19 cellular contexts compared by ENCODE assay signal in genomic region chr2:175318542-175318941, GRCh38.
"Had no signal": no experiment of that assay in that cellular context is flagged by ENCODE, and none has a peak within 500 bp of the region (broad histone marks: within the 10 kb centered on the region; RNA-seq: fewer than 3 reads in every experiment).

No MANE protein-coding gene starts in this region.

- H3K27me3 ChIP-seq: gastrocnemius medialis, heart left ventricle, sigmoid colon, upper lobe of right lung had no signal

- H3K4me3 Mint-ChIP-seq: activated CD4-positive, alpha-beta memory T cell treated with anti-CD3 and anti-CD28 coated beads for 36 hours; activated CD4-positive, alpha-beta T cell treated with anti-CD3 and anti-CD28 coated beads for 36 hours; activated naive CD8-positive, alpha-beta T cell; stimulated activated memory B cell treated with anti-CD40 and anti-IgM and Interleukin-4, amounts not matched to agents 10 μg/mL and 1 μg/mL and 100 μg/mL, for 72 hours had no signal

- H3K27ac ChIP-seq: gastrocnemius medialis, heart left ventricle, left lung, sigmoid colon, thoracic aorta, upper lobe of right lung, WERI-Rb-1 had no signal

- H3K9me3 Mint-ChIP-seq: activated CD4-positive, alpha-beta memory T cell treated with anti-CD3 and anti-CD28 coated beads for 36 hours; stimulated activated memory B cell treated with anti-CD40 and anti-IgM and Interleukin-4, amounts not matched to agents 10 μg/mL and 1 μg/mL and 100 μg/mL, for 72 hours had no signal

- DNase-seq: activated CD4-positive, alpha-beta memory T cell treated with anti-CD3 and anti-CD28 coated beads for 36 hours; activated CD4-positive, alpha-beta T cell treated with anti-CD3 and anti-CD28 coated beads for 36 hours; cerebellar nuclear complex; cortex of kidney; effector CD8-positive, alpha-beta T cell; gastrocnemius medialis; heart left ventricle; left lung; midbrain; occipital lobe; posterior cingulate gyrus; sigmoid colon; stimulated activated CD4-positive, alpha-beta T cell treated with anti-CD3 and anti-CD28 coated beads, Interleukin-4, amount 100 ng/mL, for 4 hours; upper lobe of right lung; WERI-Rb-1 had no signal

- H3K4me3 ChIP-seq: gastrocnemius medialis, heart left ventricle, left lung, sigmoid colon, thoracic aorta, upper lobe of right lung had no signal

- H3K9me3 ChIP-seq: gastrocnemius medialis, heart left ventricle, left lung, sigmoid colon, thoracic aorta, upper lobe of right lung had no signal

- H3K36me3 Mint-ChIP-seq: activated CD4-positive, alpha-beta memory T cell treated with anti-CD3 and anti-CD28 coated beads for 36 hours; activated naive CD8-positive, alpha-beta T cell; stimulated activated memory B cell treated with anti-CD40 and anti-IgM and Interleukin-4, amounts not matched to agents 10 μg/mL and 1 μg/mL and 100 μg/mL, for 72 hours had no signal

- H3K4me1 Mint-ChIP-seq: activated CD4-positive, alpha-beta T cell treated with anti-CD3 and anti-CD28 coated beads for 36 hours; stimulated activated memory B cell treated with anti-CD40 and anti-IgM and Interleukin-4, amounts not matched to agents 10 μg/mL and 1 μg/mL and 100 μg/mL, for 72 hours had no signal

- H3K27ac Mint-ChIP-seq: activated CD4-positive, alpha-beta memory T cell treated with anti-CD3 and anti-CD28 coated beads for 36 hours; activated CD4-positive, alpha-beta T cell treated with anti-CD3 and anti-CD28 coated beads for 36 hours; activated naive CD8-positive, alpha-beta T cell; stimulated activated memory B cell treated with anti-CD40 and anti-IgM and Interleukin-4, amounts not matched to agents 10 μg/mL and 1 μg/mL and 100 μg/mL, for 72 hours had no signal

- ATAC-seq: activated CD4-positive, alpha-beta T cell treated with anti-CD3 and anti-CD28 coated beads for 36 hours; esophagus mucosa; gastrocnemius medialis; heart left ventricle; left lung; stimulated activated memory B cell treated with anti-CD40 and anti-IgM and Interleukin-4, amounts not matched to agents 10 μg/mL and 1 μg/mL and 100 μg/mL, for 72 hours; upper lobe of right lung had no signal

- H3K4me1 ChIP-seq: gastrocnemius medialis, heart left ventricle, left lung, sigmoid colon, upper lobe of right lung had no signal

- H3K36me3 ChIP-seq: gastrocnemius medialis, heart left ventricle, left lung, sigmoid colon, thoracic aorta, upper lobe of right lung, WERI-Rb-1 had no signal
